Comparison of ENCODE assay signal across 8 cellular contexts in genomic region chr14:90903101-90903500, GRCh38.
DNase-seq lines count a peak whose midpoint lies in the region; ATAC-seq and TF ChIP-seq lines count a peak whose summit lies in the region.

No MANE protein-coding gene starts in this region.

- H3K36me3 ChIP-seq in HAP-1 (replicated peaks) = no peaks in the 10 kb centered on the region
- peaks cover 0 to under 1% of the 10 kb centered on the region in 2 donors for H3K36me3 ChIP-seq in left lung

- DNase-seq in COLO829 (ENCODE audit: low spot score) (peak; percentile 70), HAP-1 (ENCODE audit: low spot score in 2 of 2) (peak; percentile 61 to 67), NCI-H2171 (lab: John Stamatoyannopoulos, UW) (peak; percentile 55), chondrocyte (ENCODE audit: low spot score) (no peak), left lung (no peak)
- DNase-seq in activated CD4-positive, CD25-positive, alpha-beta regulatory T cell treated with anti-CD3 and anti-CD28 coated beads, Interleukin-2, amount 50 U/mL, for 72 hours = peak; percentile 41
- DNase-seq in stimulated activated CD4-positive, alpha-beta T cell treated with anti-CD3 and anti-CD28 coated beads, TNF-alpha, amount 100 ng/mL, for 1 hour (ENCODE audit: low read depth in 3 of 3, low spot score in 1 of 3) = peak in 2 of 3 donors; percentile 19 to 20

- intact Hi-C loops in left lung (cut with DNase I) = loop anchor here in 1 of 2 donors (5.0 to 10.0 kb wide), 2 partner anchors 269 to 382 kb away; no protein-coding TSS in a partner anchor

- no peak overlapping the region for H3K4me3 Mint-ChIP-seq in chondrocyte (ENCODE audit: unreplicated experiment)

- H3K4me1 ChIP-seq in HAP-1 = peaks cover 4% of the 10 kb centered on the region
- no peaks in the 10 kb centered on the region for H3K4me1 ChIP-seq in left lung

- in situ Hi-C loops in HAP-1 (cut with MboI; ENCODE audit: low sequenced_read_pairs) = loop anchor here (5.0 to 25.0 kb wide), 2 partner anchors 274 to 384 kb away; no protein-coding TSS in a partner anchor

- no peak overlapping the region for H3K27ac ChIP-seq in left lung

- TF ChIP-seq CTCF in chondrocyte (IDR thresholded peaks at IDR 0.05) = peak; percentile 95
- TF ChIP-seq CTCF in left lung (IDR thresholded peaks at IDR 0.05) = peak; percentile 69 to 72

- ATAC-seq in left lung (peak; percentile 97), GM19324 (IDR thresholded peaks at IDR 0.05; ENCODE audit: low FRiP score, unreplicated experiment) (no peak)

- H3K9me3 Mint-ChIP-seq in chondrocyte (ENCODE audit: low read depth) = no peaks in the 10 kb centered on the region

- no peaks in the 10 kb centered on the region for H3K27me3 Mint-ChIP-seq in chondrocyte (ENCODE audit: low read depth)

- H3K4me1 Mint-ChIP-seq in chondrocyte (ENCODE audit: low read depth) = no peaks in the 10 kb centered on the region

- no peaks in the 10 kb centered on the region for H3K9me3 ChIP-seq in HAP-1
- H3K9me3 ChIP-seq in left lung = no peaks in the 10 kb centered on the region

- no peaks in the 10 kb centered on the region for H3K36me3 Mint-ChIP-seq in chondrocyte (ENCODE audit: low read depth)

- H3K4me3 ChIP-seq in HAP-1 (no peak overlapping the region), left lung (no peak overlapping the region)

- no peak overlapping the region for H3K27ac Mint-ChIP-seq in chondrocyte (ENCODE audit: unreplicated experiment)

- H3K27me3 ChIP-seq in HAP-1 (ENCODE audit: low read depth) (no peaks in the 10 kb centered on the region), left lung (no peaks in the 10 kb centered on the region)

Comparison
In these comparisons a context has a peak if more than half of its experiments do, and no peak if none do; other contexts are left out.
1. DNase-seq: peak in COLO829 (single experiment), HAP-1 (2 of 2), NCI-H2171 (single experiment), activated CD4-positive, CD25-positive, alpha-beta regulatory T cell treated with anti-CD3 and anti-CD28 coated beads, Interleukin-2, amount 50 U/mL, for 72 hours (single experiment) and stimulated activated CD4-positive, alpha-beta T cell treated with anti-CD3 and anti-CD28 coated beads, TNF-alpha, amount 100 ng/mL, for 1 hour (2 of 3); none in chondrocyte (single experiment) and left lung (0 of 2).